Comparison of ENCODE assay signal across 15 cellular contexts in genomic region chr14:50051106-50051505, GRCh38.
"Had no signal": no experiment of that assay in that cellular context is flagged by ENCODE, and none has a peak within 500 bp of the region (broad histone marks: within the 10 kb centered on the region; RNA-seq: fewer than 3 reads in every experiment).

No MANE protein-coding gene starts in this region.

- H3K36me3 ChIP-seq: colonic mucosa had no signal

- H3K4me1 ChIP-seq: colonic mucosa, foreskin keratinocyte had no signal

- H3K27ac Mint-ChIP-seq: type B pancreatic cell had no signal

- H3K36me3 Mint-ChIP-seq: type B pancreatic cell had no signal

- H3K9me3 ChIP-seq: colonic mucosa, mucosa of descending colon, spleen had no signal

- DNase-seq: colonic mucosa; dermis blood vessel endothelial cell; erythroblast; foreskin keratinocyte; kidney glomerular epithelial cell; mucosa of descending colon; naive thymus-derived CD8-positive, alpha-beta T cell; posterior cingulate gyrus; spleen; stimulated activated CD4-positive, alpha-beta T cell treated with anti-CD3 and anti-CD28 coated beads, Interleukin-15, amount 100 ng/mL, for 24 hours; stimulated activated CD4-positive, alpha-beta T cell treated with anti-CD3 and anti-CD28 coated beads, Interleukin-2, amount 100 ng/mL, for 24 hours; stimulated activated naive CD4-positive, alpha-beta T cell treated with Interleukin-2 at 50 U/mL for 16 hours had no signal

- H3K4me3 Mint-ChIP-seq: naive thymus-derived CD8-positive, alpha-beta T cell; type B pancreatic cell had no signal

- FAIRE-seq: urothelium cell line had no signal

- H3K27ac ChIP-seq: colonic mucosa, foreskin keratinocyte, hepatocyte, spleen had no signal

- H3K4me3 ChIP-seq: colonic mucosa, hepatocyte, mucosa of descending colon, spleen had no signal

- H3K27me3 Mint-ChIP-seq: naive thymus-derived CD8-positive, alpha-beta T cell; type B pancreatic cell had no signal

- H3K9me3 Mint-ChIP-seq: naive thymus-derived CD8-positive, alpha-beta T cell had no signal
